11 cellular contexts compared by ENCODE assay signal in genomic region chr15:84752195-84752594, GRCh38. TPM values are rescaled to one million over a fixed set of nuclear protein-coding genes. Genes with fewer than 3 reads are reported as not detected.
DNase-seq lines count a peak whose midpoint lies in the region; ATAC-seq, FAIRE-seq and TF ChIP-seq lines count a peak whose summit lies in the region.
"Had no signal": no experiment of that assay in that cellular context is flagged by ENCODE, and none has a peak within 500 bp of the region (broad histone marks: within the 10 kb centered on the region; RNA-seq: fewer than 3 reads in every experiment).

No MANE protein-coding gene starts in this region.

- H3K27me3 ChIP-seq in AG04450 (ENCODE audit: control insufficient read depth, insufficient read depth, low read length) = no peaks in the 10 kb centered on the region
- H3K27me3 ChIP-seq in GM12878 (replicated peaks in 1 of 2; ENCODE audit: control insufficient read depth in 2 of 2, insufficient read depth in 2 of 2, low read length in 1 of 2) = no peaks in the 10 kb centered on the region

- peaks cover 87% of the 10 kb centered on the region for H3K79me2 ChIP-seq in GM12878 (ENCODE audit: control insufficient read depth, insufficient read depth, low read length)

- H3K36me3 ChIP-seq in GM12878 (ENCODE audit: control insufficient read depth in 2 of 2, insufficient read depth in 2 of 2, low read length in 1 of 2) = peaks cover 0 to 4% of the 10 kb centered on the region in 2 experiments; a peak in 1 of 4 replicates

- CTCF ChIA-PET in AG04450 (lab: Charles Lee) = interaction anchor here (0.5 to 1.2 kb wide), 3 partner anchors 93 to 176 kb away, joined by 3 to 5 read pairs (median 4); no protein-coding TSS in a partner anchor
- CTCF ChIA-PET in GM12878 (lab: Yijun Ruan, JAX) = interaction anchor here (0.7 to 1.8 kb wide), 10 partner anchors 12 to 164 kb away, joined by 3 to 9 read pairs (median 3); partner anchors contain the start of gene WDR73

- H3K9me3 ChIP-seq in AG04450 (ENCODE audit: control insufficient read depth, insufficient read depth, low read length) = no peaks in the 10 kb centered on the region; the same call in 1 of the 2 replicates
- no peaks in the 10 kb centered on the region for H3K9me3 ChIP-seq in GM12878 (replicated peaks; ENCODE audit: control insufficient read depth, insufficient read depth, low read length)

- no peak overlapping the region for H2AFZ ChIP-seq in GM12878 (ENCODE audit: control insufficient read depth, low read depth, low read length)

- in situ Hi-C loops in GM12878 (cut with MboI) = no loop called here

- H3K4me1 ChIP-seq in GM12878 (ENCODE audit: control insufficient read depth, insufficient read depth, low read length) = peaks cover 14% of the 10 kb centered on the region

- POLR2A ChIA-PET in AG04450 (lab: Yijun Ruan, JAX) = interaction anchor here (1.1 kb wide), 1 partner anchor 9 kb away, joined by 3 read pairs; no protein-coding TSS in a partner anchor
- POLR2A ChIA-PET in GM12878 (lab: Charles Lee) = interaction anchor here (0.9 to 1.6 kb wide), 4 partner anchors 17 to 36 kb away, joined by 4 to 9 read pairs (median 6); partner anchors contain the start of gene SEC11A

- no peak for ATAC-seq in GM12878

- WGBS in GM12878 (ENCODE audit: insufficient coverage, insufficient replicate concordance, low lambda C conversion rate, missing lambda C conversion rate) = 95% methylated on average over 1 of the region's 1 CpG

- TSS peak; percentile 17 for BruUV-seq in GM12878 (replicated peaks; lab: Mats Ljungman, UMichigan)

- SMC1A ChIA-PET in GM12878 (lab: Charles Lee; ENCODE audit: uncharacterized antibody, unreplicated experiment) = interaction anchor here (0.7 to 3.3 kb wide), 12 partner anchors 12 to 70 kb away, joined by 3 to 14 read pairs (median 3); no protein-coding TSS in a partner anchor

- H3K4me3 Mint-ChIP-seq in HFFc6 (peak overlapping the region; percentile 73), neural crest cell (peak overlapping the region; percentile 13)
- H3K4me3 Mint-ChIP-seq: activated CD4-positive, alpha-beta T cell treated with anti-CD3 and anti-CD28 coated beads, Interleukin-2, amount 10 ng/mL, durations not matched to agents 7 days and 5 days had no signal

- peaks cover 2% of the 10 kb centered on the region; the same call in 1 of the 2 replicates for H3K27me3 Mint-ChIP-seq in HFFc6 (ENCODE audit: insufficient read depth)
- H3K27me3 Mint-ChIP-seq in neural crest cell (ENCODE audit: low read depth) = no peaks in the 10 kb centered on the region
- H3K27me3 Mint-ChIP-seq: activated CD4-positive, alpha-beta T cell treated with anti-CD3 and anti-CD28 coated beads, Interleukin-2, amount 10 ng/mL, durations not matched to agents 7 days and 5 days had no signal

- H3K36me3 Mint-ChIP-seq in HFFc6 (ENCODE audit: low read depth) (peaks cover 13% of the 10 kb centered on the region), neural crest cell (ENCODE audit: low read depth) (peaks cover 2% of the 10 kb centered on the region)

- TF ChIP-seq EP300 in GM12878 (IDR thresholded peaks at IDR 0.05; ENCODE audit: borderline replicate concordance in 1 of 2, control insufficient read depth in 1 of 2, low read depth in 2 of 2, low read length in 2 of 2) = no peak

- DNase-seq in AG04450 (ENCODE audit: low read depth, low spot score) = no peak
- no peak for DNase-seq in HFFc6
- no peak for DNase-seq in GM12878 (ENCODE audit: low read depth, low spot score)
- no peak for DNase-seq in neural crest cell (ENCODE audit: low read depth, low spot score)
- DNase-seq in H54 (ENCODE audit: insufficient read length, low spot score) = no peak
- no peak for DNase-seq in Kasumi-1 (lab: John Stamatoyannopoulos, UW)
- DNase-seq in posterior vena cava (ENCODE audit: low spot score) = no peak
- no peak for DNase-seq in retina
- DNase-seq: activated CD4-positive, alpha-beta T cell treated with anti-CD3 and anti-CD28 coated beads, Interleukin-2, amount 10 ng/mL, durations not matched to agents 7 days and 5 days; NCI-H510A; stimulated activated CD4-positive, alpha-beta T cell treated with anti-CD3 and anti-CD28 coated beads, Interleukin-4, amount 100 ng/mL, for 1 hour had no signal

- TF ChIP-seq POLR2A in GM12878 (IDR thresholded peaks at IDR 0.05; ENCODE audit: low read depth, low read length) (no peak), H54 (IDR thresholded peaks at IDR 0.05; ENCODE audit: low read depth, low read length) (no peak)

- TF ChIP-seq CTCF in AG04450 (IDR thresholded peaks at IDR 0.05; ENCODE audit: low read depth, low read length) = no peak
- TF ChIP-seq CTCF in HFFc6 (IDR thresholded peaks at IDR 0.05) = no peak
- no peak for TF ChIP-seq CTCF in GM12878 (IDR thresholded peaks at IDR 0.05 in 2 of 3, conservative IDR thresholded peaks at IDR 0.05 in 1 of 3; ENCODE audit: control insufficient read depth in 2 of 3, extremely low read depth in 1 of 3, insufficient read depth in 1 of 3, low read depth in 3 of 3, low read length in 3 of 3)
- no peak for TF ChIP-seq CTCF in neural crest cell (conservative IDR thresholded peaks at IDR 0.05)

- RAD21 ChIA-PET in GM12878 (lab: Charles Lee; ENCODE audit: unreplicated experiment) = interaction anchor here (0.5 to 4.4 kb wide), 8 partner anchors 16 to 1683 kb away, joined by 3 to 31 read pairs (median 3); partner anchors contain the start of genes SEC11A and WDR73

- H3K27ac Mint-ChIP-seq in HFFc6 = peak overlapping the region; percentile 81
- no peak overlapping the region for H3K27ac Mint-ChIP-seq in neural crest cell (ENCODE audit: unreplicated experiment)

- intact Hi-C loops in GM12878 (cut with micrococcal nuclease; ENCODE audit: unreplicated experiment) (loop anchor here (5.0 kb wide), 1 partner anchor 150 kb away; the partner anchor contains the start of gene ZSCAN2), posterior vena cava (cut with DNase I) (no loop called here)

- no peak for TF ChIP-seq RAD21 in GM12878 (IDR thresholded peaks at IDR 0.05; ENCODE audit: insufficient read depth, low read depth, low read length)

- H3K4me2 ChIP-seq in GM12878 (ENCODE audit: control insufficient read depth, insufficient read depth) = peak overlapping the region; percentile 71

- H4K20me1 ChIP-seq in GM12878 (ENCODE audit: control insufficient read depth, insufficient read depth) = no peaks in the 10 kb centered on the region; the same call in 1 of the 2 replicates

- H3K4me1 Mint-ChIP-seq in HFFc6 (ENCODE audit: low read depth) = peaks cover 64% of the 10 kb centered on the region
- peaks cover 42% of the 10 kb centered on the region for H3K4me1 Mint-ChIP-seq in neural crest cell

- H3K9me3 Mint-ChIP-seq in HFFc6 (no peaks in the 10 kb centered on the region), neural crest cell (no peaks in the 10 kb centered on the region)
- H3K9me3 Mint-ChIP-seq: activated CD4-positive, alpha-beta T cell treated with anti-CD3 and anti-CD28 coated beads, Interleukin-2, amount 10 ng/mL, durations not matched to agents 7 days and 5 days had no signal

- H3K4me3 ChIP-seq in AG04450 (ENCODE audit: low read depth, low read length) (no peak overlapping the region), GM12878 (peak overlapping the region; percentile 4; the same call in 1 of the 2 replicates)

- no peak overlapping the region for H3K9ac ChIP-seq in GM12878 (ENCODE audit: control insufficient read depth, insufficient read depth, low read length)

- FAIRE-seq in GM12878 (lab: Jason Lieb, UNC) = no peak
- no peak for FAIRE-seq in H54 (lab: Jason Lieb, UNC)

- peak overlapping the region; percentile 34 for H3K27ac ChIP-seq in AG04450 (ENCODE audit: low read depth, low read length)
- H3K27ac ChIP-seq in GM12878 (ENCODE audit: control insufficient read depth, insufficient read depth) = peak overlapping the region; percentile 5; the same call in 1 of the 2 replicates

RNA-seq across cellular contexts. Expression of gene ZNF592, which starts 3.8 kb away (rescaled TPM):
- polyA plus RNA-seq in AG04450 (2011; rRNA removed) (6.2 and 6.9 TPM in 2 replicates), GM12878 (2011; rRNA removed) (3.5 and 6.9 TPM in 2 replicates), GM12878 (2014; fragmentation: Illumina TruSeq; extraction: Trizol) (10.9 and 14.4 TPM in 2 replicates), GM12878 (2014; fragmentation: Nextera tagmentation; extraction: Ambion mirVana) (1 to 10 TPM in 1 of 2 experiments, under 1 TPM in 1; 0.95 to 1.3 TPM), GM12878 (2014; rRNA removed) (13.5 and 16.0 TPM in 2 replicates), GM12878 (2016; fragmentation: Nextera tagmentation; extraction: Ambion mirVana) (10 to 100 TPM in 1 of 2 experiments, 1 to 10 TPM in 1; 9.0 to 10.7 TPM)
- polyA minus RNA-seq in AG04450 (2011; rRNA and poly(A)+ RNA removed) = 10.3 and 12.7 TPM in 2 replicates
- total RNA-seq in HFFc6 (2021; fragmentation: NEBNext Ultra II Directional; extraction: Animal tissue kit (Norgen Biotek cat#: 25700)) = 10 to 100 TPM; 15.4 to 19.0 (median 17.6) TPM
- total RNA-seq in GM12878 (2013; cell fraction: nucleolus; rRNA removed) = 28.8 and 30.6 TPM in 2 replicates
- total RNA-seq in GM12878 (2014; rRNA removed) (6.7 and 8.2 TPM in 2 replicates), GM12878 (2014; rRNA removed; fragmentation: Illumina TruSeq; extraction: Trizol) (7.0 and 7.8 TPM in 2 replicates), GM12878 (2021) (20.3 and 23.7 TPM in 2 replicates), neural crest cell (34.7 and 35.7 TPM in 2 replicates), posterior vena cava (10 to 100 TPM; 21.3 to 21.8 TPM)
- 6.0 TPM for polyA plus RNA-seq in GM12878 (2011; ENCODE audit: low read depth)
- polyA plus RNA-seq in GM12878 (2011; cell fraction: cytosol; rRNA removed) = 9.1 and 10.4 TPM in 2 replicates
- polyA plus RNA-seq in GM12878 (2011; cell fraction: nucleus; rRNA removed) = 18.4 and 19.5 TPM in 2 replicates
- polyA plus RNA-seq in GM12878 (2012) = 8.6 and 9.8 TPM in 2 replicates
- 9.6 and 12.7 TPM in 2 replicates for polyA minus RNA-seq in GM12878 (2011; rRNA and poly(A)+ RNA removed)
- 7.6 and 8.3 TPM in 2 replicates for polyA minus RNA-seq in GM12878 (2011; cell fraction: cytosol; rRNA and poly(A)+ RNA removed)
- polyA minus RNA-seq in GM12878 (2011; cell fraction: nucleus; rRNA and poly(A)+ RNA removed) = 6.0 and 12.9 TPM in 2 replicates

RNA-seq across cellular contexts. Expression of gene SEC11A, which starts 36.3 kb away (rescaled TPM):
- polyA plus RNA-seq in AG04450 (2011; rRNA removed) (218 and 324 TPM in 2 replicates), GM12878 (2011; rRNA removed) (145 and 237 TPM in 2 replicates), GM12878 (2014; fragmentation: Illumina TruSeq; extraction: Trizol) (153 and 210 TPM in 2 replicates), GM12878 (2014; fragmentation: Nextera tagmentation; extraction: Ambion mirVana) (100 to 1,000 TPM; 132 to 152 TPM), GM12878 (2014; rRNA removed) (149 and 159 TPM in 2 replicates), GM12878 (2016; fragmentation: Nextera tagmentation; extraction: Ambion mirVana) (100 to 1,000 TPM; 131 to 147 TPM)
- polyA minus RNA-seq in AG04450 (2011; rRNA and poly(A)+ RNA removed) = 69.7 and 92.2 TPM in 2 replicates
- 100 to 1,000 TPM; 203 to 230 (median 221) TPM for total RNA-seq in HFFc6 (2021; fragmentation: NEBNext Ultra II Directional; extraction: Animal tissue kit (Norgen Biotek cat#: 25700))
- total RNA-seq in GM12878 (2013; cell fraction: nucleolus; rRNA removed) = 39.4 and 44.8 TPM in 2 replicates
- total RNA-seq in GM12878 (2014; rRNA removed) (99.2 and 137 TPM in 2 replicates), GM12878 (2014; rRNA removed; fragmentation: Illumina TruSeq; extraction: Trizol) (137 and 141 TPM in 2 replicates), GM12878 (2021) (106 and 109 TPM in 2 replicates), neural crest cell (200 and 201 TPM in 2 replicates), posterior vena cava (100 to 1,000 TPM in 1 of 2 donors, 10 to 100 TPM in 1; 83.0 to 113 TPM)
- 96.8 TPM for polyA plus RNA-seq in GM12878 (2011; ENCODE audit: low read depth)
- polyA plus RNA-seq in GM12878 (2011; cell fraction: cytosol; rRNA removed) = 45.3 and 45.6 TPM in 2 replicates
- 28.1 and 37.8 TPM in 2 replicates for polyA plus RNA-seq in GM12878 (2011; cell fraction: nucleus; rRNA removed)
- polyA plus RNA-seq in GM12878 (2012) = 129 and 139 TPM in 2 replicates
- 46.0 and 48.4 TPM in 2 replicates for polyA minus RNA-seq in GM12878 (2011; rRNA and poly(A)+ RNA removed)
- polyA minus RNA-seq in GM12878 (2011; cell fraction: cytosol; rRNA and poly(A)+ RNA removed) = 20.2 and 26.7 TPM in 2 replicates
- polyA minus RNA-seq in GM12878 (2011; cell fraction: nucleus; rRNA and poly(A)+ RNA removed) = 8.8 and 13.1 TPM in 2 replicates
